In genomic region chr10:21807162-21807561, GRCh38 we compare ENCODE assay signal across 19 cellular contexts.
DNase-seq lines count a peak whose midpoint lies in the region; ATAC-seq, FAIRE-seq and TF ChIP-seq lines count a peak whose summit lies in the region.
"Had no signal": no experiment of that assay in that cellular context is flagged by ENCODE, and none has a peak within 500 bp of the region (broad histone marks: within the 10 kb centered on the region; RNA-seq: fewer than 3 reads in every experiment).

No MANE protein-coding gene starts in this region.

- H3K9ac ChIP-seq in H9 (ENCODE audit: extremely low read depth, insufficient read length, low read length) (no peak overlapping the region), K562 (ENCODE audit: insufficient read depth in 1 of 2, low read depth in 2 of 2, low read length in 2 of 2) (peak overlapping the region in 1 of 2 experiments; percentile 77; a peak in 2 of 4 replicates)

- no peak overlapping the region for H3T11ph ChIP-seq in H9 (ENCODE audit: low read length)

- BruUV-seq in K562 (replicated peaks; lab: Mats Ljungman, UMichigan), result no TSS peak

- intact Hi-C loops in K562 (cut with micrococcal nuclease), result loop anchor here (2.0 kb wide), 1 partner anchor 138 kb away; no protein-coding TSS in a partner anchor
- intact Hi-C loops in activated CD4-positive, alpha-beta T cell treated with anti-CD3 and anti-CD28 coated beads, Interleukin-2, amount 10 ng/mL, durations not matched to agents 24 days and 14 days (cut with micrococcal nuclease), result no loop called here

- H3K4ac ChIP-seq in H9 (ENCODE audit: low read depth, low read length), result no peak overlapping the region

- no peak overlapping the region for H2BK5ac ChIP-seq in H9 (ENCODE audit: insufficient read length, low read length)

- no CpG with 5 or more reads among the region's 5 CpGs for WGBS in H9 (ENCODE audit: extremely low coverage, insufficient read length, low lambda C conversion rate)
- 3% methylated on average over 5 of the region's 5 CpGs for WGBS in K562 (ENCODE audit: insufficient coverage, low coverage, missing lambda C conversion rate)
- WGBS in mesodermal cell (ENCODE audit: insufficient coverage in 2 of 2), 2 experiments, result 4 to 6% methylated on average over 3 to 5 of the region's 5 CpGs

- H3K4me3 Mint-ChIP-seq in H9, result peak overlapping the region in 1 of 2 experiments; percentile 16; a peak in 2 of 5 replicates
- H3K4me3 Mint-ChIP-seq in activated CD4-positive, alpha-beta T cell treated with anti-CD3 and anti-CD28 coated beads, Interleukin-2, amount 10 ng/mL, durations not matched to agents 24 days and 14 days, result no peak overlapping the region
- H3K4me3 Mint-ChIP-seq: activated CD4-positive, alpha-beta memory T cell treated with anti-CD3 and anti-CD28 coated beads, Interleukin-2, amount 10 ng/mL, durations not matched to agents 7 days and 5 days; B cell; naive thymus-derived CD4-positive, alpha-beta T cell; stimulated activated naive B cell treated with anti-CD40 and anti-IgM and Interleukin-4, amounts not matched to agents 10 μg/mL and 1 μg/mL and 100 μg/mL, for 72 hours had no signal

- H3K9me1 ChIP-seq in K562 (ENCODE audit: control insufficient read depth, insufficient read depth, low read length), result no peaks in the 10 kb centered on the region

- CTCF ChIA-PET in K562 (lab: Yijun Ruan, JAX; ENCODE audit: low intra/inter-chr PET ratio), result no interaction called here

- no peak overlapping the region for H3K14ac ChIP-seq in H9 (ENCODE audit: insufficient read depth, low read length)

- peaks cover 36 to 51% of the 10 kb centered on the region in 2 experiments for H3K4me1 Mint-ChIP-seq in H9
- peaks cover 2% of the 10 kb centered on the region for H3K4me1 Mint-ChIP-seq in activated CD4-positive, alpha-beta T cell treated with anti-CD3 and anti-CD28 coated beads, Interleukin-2, amount 10 ng/mL, durations not matched to agents 24 days and 14 days
- H3K4me1 Mint-ChIP-seq: activated CD4-positive, alpha-beta memory T cell treated with anti-CD3 and anti-CD28 coated beads, Interleukin-2, amount 10 ng/mL, durations not matched to agents 7 days and 5 days; B cell; stimulated activated naive B cell treated with anti-CD40 and anti-IgM and Interleukin-4, amounts not matched to agents 10 μg/mL and 1 μg/mL and 100 μg/mL, for 72 hours had no signal

- no peak overlapping the region for H2BK120ac ChIP-seq in H9 (ENCODE audit: low read depth, low read length, poor library complexity, severe bottlenecking)

- POLR2A ChIA-PET in K562 (lab: Yijun Ruan, JAX), result interaction anchor here (1.0 kb wide), 2 partner anchors 12 to 18 kb away, joined by 3 read pairs; no protein-coding TSS in a partner anchor

- ATAC-seq in K562, result peak; percentile 93
- ATAC-seq: left cardiac atrium; naive thymus-derived CD4-positive, alpha-beta T cell; right cardiac atrium; stimulated activated naive B cell treated with anti-CD40 and anti-IgM and Interleukin-4, amounts not matched to agents 10 μg/mL and 1 μg/mL and 100 μg/mL, for 72 hours had no signal

- peak in 1 of 2 experiments; percentile 16; a peak in 1 of 4 replicates for TF ChIP-seq RAD21 in K562 (CRISPR knock-in tag; conservative IDR thresholded peaks at IDR 0.05 in 1 of 2, IDR thresholded peaks at IDR 0.05 in 1 of 2)

- DNase-seq in H9 (peak; percentile 60), NCI-H69 (lab: John Stamatoyannopoulos, UW) (peak; percentile 32), K562 (ENCODE audit: extremely low read depth in 1 of 4, low spot score in 3 of 4) (peak; percentile 75 to 96 (median 84)), NCI-H1436 (lab: John Stamatoyannopoulos, UW) (no peak), HTR-8/SVneo (ENCODE audit: insufficient read length, low spot score) (no peak), SK-N-DZ (ENCODE audit: low spot score) (no peak)
- no peak for DNase-seq in activated CD4-positive, alpha-beta T cell treated with anti-CD3 and anti-CD28 coated beads, Interleukin-2, amount 10 ng/mL, durations not matched to agents 24 days and 14 days
- DNase-seq: activated CD4-positive, alpha-beta memory T cell treated with anti-CD3 and anti-CD28 coated beads, Interleukin-2, amount 10 ng/mL, durations not matched to agents 7 days and 5 days; DMS79 treated with DMSO at 0.1 percent for 48 hours; left cardiac atrium; naive thymus-derived CD4-positive, alpha-beta T cell; right cardiac atrium; stimulated activated CD4-positive, alpha-beta T cell treated with anti-CD3 and anti-CD28 coated beads, Interleukin-4, amount 100 ng/mL, for 24 hours; stimulated activated naive B cell treated with anti-CD40 and anti-IgM and Interleukin-4, amounts not matched to agents 10 μg/mL and 1 μg/mL and 100 μg/mL, for 72 hours; T-helper 2 cell had no signal

- no peaks in the 10 kb centered on the region for H3K36me3 Mint-ChIP-seq in H9 (ENCODE audit: insufficient read depth in 1 of 3, low read depth in 3 of 3)
- no peaks in the 10 kb centered on the region for H3K36me3 Mint-ChIP-seq in activated CD4-positive, alpha-beta T cell treated with anti-CD3 and anti-CD28 coated beads, Interleukin-2, amount 10 ng/mL, durations not matched to agents 24 days and 14 days (ENCODE audit: low read depth)

- H2BK20ac ChIP-seq in H9 (ENCODE audit: low read depth, low read length, poor library complexity, severe bottlenecking), result no peak overlapping the region

- H3K4me1 ChIP-seq in H9 (ENCODE audit: insufficient read depth, low read length), result no peaks in the 10 kb centered on the region; the same call in 1 of the 2 replicates
- H3K4me1 ChIP-seq in K562 (replicated peaks in 1 of 2; ENCODE audit: control insufficient read depth in 2 of 2, insufficient read depth in 2 of 2, low read length in 2 of 2), result peaks cover 0 to 45% of the 10 kb centered on the region in 2 experiments; a peak in 4 of 5 replicates
- H3K4me1 ChIP-seq in mesodermal cell (ENCODE audit: control insufficient read depth, insufficient read depth, low read length, poor library complexity, severe bottlenecking), result peaks cover 13% of the 10 kb centered on the region

- H3K27me3 Mint-ChIP-seq in H9 (ENCODE audit: low read depth), result no peaks in the 10 kb centered on the region
- H3K27me3 Mint-ChIP-seq in activated CD4-positive, alpha-beta T cell treated with anti-CD3 and anti-CD28 coated beads, Interleukin-2, amount 10 ng/mL, durations not matched to agents 24 days and 14 days, result no peaks in the 10 kb centered on the region
- H3K27me3 Mint-ChIP-seq: activated CD4-positive, alpha-beta memory T cell treated with anti-CD3 and anti-CD28 coated beads, Interleukin-2, amount 10 ng/mL, durations not matched to agents 7 days and 5 days; B cell; naive thymus-derived CD4-positive, alpha-beta T cell; stimulated activated naive B cell treated with anti-CD40 and anti-IgM and Interleukin-4, amounts not matched to agents 10 μg/mL and 1 μg/mL and 100 μg/mL, for 72 hours had no signal

- peak overlapping the region; percentile 36; the same call in 1 of the 2 replicates for H3K4me3 ChIP-seq in K562
- no peak overlapping the region for H3K4me3 ChIP-seq in mesodermal cell (ENCODE audit: extremely low read depth, insufficient read depth, low read length, poor library complexity, severe bottlenecking)

- H4K20me1 ChIP-seq in H9 (ENCODE audit: control insufficient read depth, insufficient read depth, insufficient read length), result no peaks in the 10 kb centered on the region
- H4K20me1 ChIP-seq in K562 (replicated peaks; ENCODE audit: control insufficient read depth, insufficient read depth, low read length), result no peaks in the 10 kb centered on the region

- H2BK15ac ChIP-seq in H9 (ENCODE audit: low read depth, low read length), result no peak overlapping the region

- no peak for TF ChIP-seq CTCF in H9 (conservative IDR thresholded peaks at IDR 0.05)
- no peak for TF ChIP-seq CTCF in K562 (IDR thresholded peaks at IDR 0.05 in 2 of 3, conservative IDR thresholded peaks at IDR 0.05 in 1 of 3; ENCODE audit: insufficient read depth in 2 of 3, low read depth in 1 of 3, low read length in 3 of 3)

- no peak overlapping the region for H3K23ac ChIP-seq in H9 (ENCODE audit: insufficient read length, low read depth, low read length)

- H4K91ac ChIP-seq in H9 (ENCODE audit: insufficient read length, low read depth, low read length), result no peak overlapping the region

- no peaks in the 10 kb centered on the region for H3K79me2 ChIP-seq in H9 (ENCODE audit: insufficient read depth, low read length)
- peaks cover 40% of the 10 kb centered on the region for H3K79me2 ChIP-seq in K562 (ENCODE audit: control insufficient read depth, insufficient read depth, low read length)

- no peaks in the 10 kb centered on the region for H3K9me3 ChIP-seq in H9 (ENCODE audit: control insufficient read depth, low read depth, low read length)
- no peaks in the 10 kb centered on the region for H3K9me3 ChIP-seq in K562 (replicated peaks; ENCODE audit: control insufficient read depth, insufficient read depth, low read depth, low read length)
- no peaks in the 10 kb centered on the region for H3K9me3 ChIP-seq in mesodermal cell (ENCODE audit: control insufficient read depth, low read length)

- H2AK5ac ChIP-seq in H9 (ENCODE audit: insufficient read length, low read length), result no peak overlapping the region

- H3K27ac Mint-ChIP-seq in H9, result peak overlapping the region in 2 of 3 experiments; percentile 36 to 68; a peak in 5 of 7 replicates
- no peak overlapping the region for H3K27ac Mint-ChIP-seq in activated CD4-positive, alpha-beta T cell treated with anti-CD3 and anti-CD28 coated beads, Interleukin-2, amount 10 ng/mL, durations not matched to agents 24 days and 14 days
- H3K27ac Mint-ChIP-seq: activated CD4-positive, alpha-beta memory T cell treated with anti-CD3 and anti-CD28 coated beads, Interleukin-2, amount 10 ng/mL, durations not matched to agents 7 days and 5 days; B cell; stimulated activated naive B cell treated with anti-CD40 and anti-IgM and Interleukin-4, amounts not matched to agents 10 μg/mL and 1 μg/mL and 100 μg/mL, for 72 hours had no signal

- no peak; the same call in 1 of the 2 replicates for TF ChIP-seq POLR2A in K562 (conservative IDR thresholded peaks at IDR 0.05)

- peak; percentile 98 for FAIRE-seq in K562 (lab: Jason Lieb, UNC)
- no peak for FAIRE-seq in HTR-8/SVneo (lab: Jason Lieb, UNC)
- FAIRE-seq: RCC 7860, urothelium cell line had no signal

- H3K18ac ChIP-seq in H9 (ENCODE audit: insufficient read length, low read depth, low read length), result no peak overlapping the region

- peak; percentile 93 for TF ChIP-seq EP300 in K562 (IDR thresholded peaks at IDR 0.05; ENCODE audit: low read length)

- no peaks in the 10 kb centered on the region; a peak in 1 of 5 replicates for H3K9me3 Mint-ChIP-seq in H9
- no peaks in the 10 kb centered on the region for H3K9me3 Mint-ChIP-seq in activated CD4-positive, alpha-beta T cell treated with anti-CD3 and anti-CD28 coated beads, Interleukin-2, amount 10 ng/mL, durations not matched to agents 24 days and 14 days
- H3K9me3 Mint-ChIP-seq: activated CD4-positive, alpha-beta memory T cell treated with anti-CD3 and anti-CD28 coated beads, Interleukin-2, amount 10 ng/mL, durations not matched to agents 7 days and 5 days; naive thymus-derived CD4-positive, alpha-beta T cell; stimulated activated naive B cell treated with anti-CD40 and anti-IgM and Interleukin-4, amounts not matched to agents 10 μg/mL and 1 μg/mL and 100 μg/mL, for 72 hours had no signal

- H3K79me1 ChIP-seq in H9 (ENCODE audit: insufficient read depth, low read depth, low read length, poor library complexity, severe bottlenecking), result no peaks in the 10 kb centered on the region

- no peaks in the 10 kb centered on the region for H3K23me2 ChIP-seq in H9 (ENCODE audit: insufficient read length, low read depth, low read length, poor library complexity, severe bottlenecking)

- no peak overlapping the region for H4K8ac ChIP-seq in H9 (replicated peaks; ENCODE audit: insufficient read length, low read depth, low read length)

- H3K56ac ChIP-seq in H9 (ENCODE audit: insufficient read length, low read depth, low read length), result no peak overlapping the region

- no peak overlapping the region for H2AFZ ChIP-seq in H9 (ENCODE audit: low read length)
- H2AFZ ChIP-seq in K562 (ENCODE audit: low read depth, low read length), result peak overlapping the region; percentile 83

- H2BK12ac ChIP-seq in H9 (ENCODE audit: insufficient read length, low read depth, low read length), result no peak overlapping the region

- no peak overlapping the region for H4K5ac ChIP-seq in H9 (ENCODE audit: insufficient read length, low read depth, low read length)

- H3K27me3 ChIP-seq in H9 (ENCODE audit: insufficient read depth, low read length) (no peaks in the 10 kb centered on the region), K562 (ENCODE audit: control insufficient read depth in 2 of 2, insufficient read depth in 2 of 2, low read length in 2 of 2) (no peaks in the 10 kb centered on the region)

- H3K36me3 ChIP-seq in K562 (ENCODE audit: control insufficient read depth, insufficient read depth, low read length), result peaks cover 10% of the 10 kb centered on the region; the same call in 1 of the 3 replicates
- H3K36me3 ChIP-seq in mesodermal cell (ENCODE audit: control insufficient read depth, insufficient read depth, low read length), result no peaks in the 10 kb centered on the region

- H3K4me2 ChIP-seq in H9 (ENCODE audit: insufficient read depth, insufficient read length, low read length), result peak overlapping the region; percentile 28
- H3K4me2 ChIP-seq in K562 (ENCODE audit: insufficient read depth, low read length), result peak overlapping the region; percentile 69

- in situ Hi-C loops in K562 (cut with MboI), result no loop called here

- H3K27ac ChIP-seq in H9 (ENCODE audit: insufficient read length, low read depth, low read length) (peak overlapping the region; percentile 25), K562 (ENCODE audit: extremely low read depth, low read depth, low read length) (peak overlapping the region; percentile 89), mesodermal cell (ENCODE audit: low read depth, low read length, severe bottlenecking) (peak overlapping the region; percentile 52)

Comparison
In these comparisons a context has a peak if more than half of its experiments do, and no peak if none do; other contexts are left out.
1. DNase-seq: peak in H9 (single experiment), NCI-H69 (single experiment) and K562 (4 of 4); none in activated CD4-positive, alpha-beta T cell treated with anti-CD3 and anti-CD28 coated beads, Interleukin-2, amount 10 ng/mL, durations not matched to agents 24 days and 14 days (single experiment), NCI-H1436 (single experiment), HTR-8/SVneo (single experiment) and SK-N-DZ (single experiment).
2. H3K27ac ChIP-seq: peak in every context shown above with its lines; median percentile 89 in K562; 52 in mesodermal cell; 25 in H9.